Comparison of ENCODE assay signal across 28 cellular contexts in genomic region chrX:152878976-152879755, GRCh38. TPM values are rescaled to one million over a fixed set of nuclear protein-coding genes. Genes with fewer than 3 reads are reported as not detected.
A peak's percentile ranks its signal among the peaks of the same experiment; 100 is the strongest.
DNase-seq lines count a peak whose midpoint lies in the region; ATAC-seq, FAIRE-seq and TF ChIP-seq lines count a peak whose summit lies in the region.
"Had no signal": no experiment of that assay in that cellular context is flagged by ENCODE, and none has a peak within 500 bp of the region (broad histone marks: within the 10 kb centered on the region; RNA-seq: fewer than 3 reads in every experiment).

No MANE protein-coding gene starts in this region.

- DNase-seq in NAMALWA (ENCODE audit: low spot score): peak; percentile 2
- DNase-seq in bronchial epithelial cell (ENCODE audit: low read depth): peak; percentile 90
- DNase-seq in glomerular visceral epithelial cell (ENCODE audit: extremely low spot score): peak; percentile 79
- DNase-seq in superior temporal gyrus (ENCODE audit: extremely low spot score): peak; percentile 8
- DNase-seq in stimulated activated effector memory CD8-positive, alpha-beta T cell treated with anti-CD3 and anti-CD28 coated beads, Interleukin-12 subunit alpha, Interleukin-12 subunit beta, amount 100 ng/mL, for 72 hours (ENCODE audit: low spot score in 2 of 2): no peak
- no peak for DNase-seq in NCI-H446 treated with DMSO at 0.1 percent for 48 hours (lab: John Stamatoyannopoulos, UW)
- DNase-seq: activated CD4-positive, alpha-beta T cell treated with anti-CD3 and anti-CD28 coated beads for 36 hours; activated CD8-positive, alpha-beta memory T cell treated with anti-CD3 and anti-CD28 coated beads for 24 hours; activated gamma-delta T cell; activated naive CD8-positive, alpha-beta T cell treated with anti-CD3 and anti-CD28 coated beads, Interleukin-2, amount 50 U/mL, for 24 hours; activated T-cell treated with anti-CD3 and anti-CD28 coated beads, Interleukin-2, amount 50 U/mL, for 1 hour; CD4-positive, alpha-beta memory T cell; effector CD8-positive, alpha-beta T cell; GOT3; KBM-7; left ventricle myocardium superior; MM.1S; NCI-H146; NCI-H524; Peyer's patch; right cardiac atrium; stimulated activated CD4-positive, alpha-beta T cell treated with anti-CD3 and anti-CD28 coated beads, Interleukin-4, amount 100 ng/mL, for 4 hours; stimulated activated naive CD4-positive, alpha-beta T cell treated with Interleukin-2 at 50 U/mL for 16 hours; T-helper 2 cell had no signal

- TF ChIP-seq CTCF in bronchial epithelial cell (IDR thresholded peaks at IDR 0.05; ENCODE audit: insufficient read depth, low read length, severe bottlenecking): peak; percentile 22

- peak; percentile 80 for FAIRE-seq in bronchial epithelial cell (lab: Jason Lieb, UNC)

- H3K4me1 Mint-ChIP-seq in stimulated activated effector memory CD8-positive, alpha-beta T cell treated with anti-CD3 and anti-CD28 coated beads, Interleukin-12 subunit alpha, Interleukin-12 subunit beta, amount 100 ng/mL, for 72 hours: no peaks in the 10 kb centered on the region
- H3K4me1 Mint-ChIP-seq: activated CD4-positive, alpha-beta T cell treated with anti-CD3 and anti-CD28 coated beads for 36 hours; activated naive CD8-positive, alpha-beta T cell treated with anti-CD3 and anti-CD28 coated beads, Interleukin-2, amount 50 U/mL, for 24 hours; brain; CD4-positive, alpha-beta memory T cell had no signal

- no peaks in the 10 kb centered on the region for H3K9me3 Mint-ChIP-seq in stimulated activated effector memory CD8-positive, alpha-beta T cell treated with anti-CD3 and anti-CD28 coated beads, Interleukin-12 subunit alpha, Interleukin-12 subunit beta, amount 100 ng/mL, for 72 hours
- H3K9me3 Mint-ChIP-seq: activated naive CD8-positive, alpha-beta T cell treated with anti-CD3 and anti-CD28 coated beads, Interleukin-2, amount 50 U/mL, for 24 hours; CD4-positive, alpha-beta memory T cell; natural killer cell treated with Interleukin-12 subunit alpha and Interleukin-12 subunit beta and Interleukin-15 and Interleukin-18, amount 100 ng/mL, for 72 hours had no signal

- no peak overlapping the region for H3K4me3 ChIP-seq in bronchial epithelial cell (ENCODE audit: low read depth, low read length)
- H3K4me3 ChIP-seq: Peyer's patch had no signal

- H3K36me3 Mint-ChIP-seq in stimulated activated effector memory CD8-positive, alpha-beta T cell treated with anti-CD3 and anti-CD28 coated beads, Interleukin-12 subunit alpha, Interleukin-12 subunit beta, amount 100 ng/mL, for 72 hours: no peaks in the 10 kb centered on the region
- H3K36me3 Mint-ChIP-seq: brain; natural killer cell treated with Interleukin-12 subunit alpha and Interleukin-12 subunit beta and Interleukin-15 and Interleukin-18, amount 100 ng/mL, for 72 hours had no signal

- H3K4me3 Mint-ChIP-seq in stimulated activated effector memory CD8-positive, alpha-beta T cell treated with anti-CD3 and anti-CD28 coated beads, Interleukin-12 subunit alpha, Interleukin-12 subunit beta, amount 100 ng/mL, for 72 hours: no peak overlapping the region
- H3K4me3 Mint-ChIP-seq: activated CD4-positive, alpha-beta T cell treated with anti-CD3 and anti-CD28 coated beads for 36 hours; activated naive CD8-positive, alpha-beta T cell treated with anti-CD3 and anti-CD28 coated beads, Interleukin-2, amount 50 U/mL, for 24 hours; brain; CD4-positive, alpha-beta memory T cell; natural killer cell treated with Interleukin-12 subunit alpha and Interleukin-12 subunit beta and Interleukin-15 and Interleukin-18, amount 100 ng/mL, for 72 hours had no signal

- H3K27me3 ChIP-seq in bronchial epithelial cell (ENCODE audit: control insufficient read depth, insufficient read depth, low read length): no peaks in the 10 kb centered on the region
- H3K27me3 ChIP-seq: Peyer's patch had no signal

- no peak overlapping the region for H3K27ac Mint-ChIP-seq in stimulated activated effector memory CD8-positive, alpha-beta T cell treated with anti-CD3 and anti-CD28 coated beads, Interleukin-12 subunit alpha, Interleukin-12 subunit beta, amount 100 ng/mL, for 72 hours
- H3K27ac Mint-ChIP-seq: activated CD4-positive, alpha-beta T cell treated with anti-CD3 and anti-CD28 coated beads for 36 hours; activated naive CD8-positive, alpha-beta T cell treated with anti-CD3 and anti-CD28 coated beads, Interleukin-2, amount 50 U/mL, for 24 hours; brain; CD4-positive, alpha-beta memory T cell; natural killer cell treated with Interleukin-12 subunit alpha and Interleukin-12 subunit beta and Interleukin-15 and Interleukin-18, amount 100 ng/mL, for 72 hours had no signal

- ATAC-seq in stimulated activated effector memory CD8-positive, alpha-beta T cell treated with anti-CD3 and anti-CD28 coated beads, Interleukin-12 subunit alpha, Interleukin-12 subunit beta, amount 100 ng/mL, for 72 hours: no peak
- no peak for ATAC-seq in GM18511 (IDR thresholded peaks at IDR 0.05; ENCODE audit: unreplicated experiment)
- ATAC-seq: activated CD4-positive, alpha-beta T cell treated with anti-CD3 and anti-CD28 coated beads for 36 hours; activated naive CD8-positive, alpha-beta T cell treated with anti-CD3 and anti-CD28 coated beads, Interleukin-2, amount 50 U/mL, for 24 hours; left ventricle myocardium superior; natural killer cell treated with Interleukin-12 subunit alpha and Interleukin-12 subunit beta and Interleukin-15 and Interleukin-18, amount 100 ng/mL, for 72 hours; right cardiac atrium had no signal

- no peaks in the 10 kb centered on the region for H3K36me3 ChIP-seq in bronchial epithelial cell (ENCODE audit: control insufficient read depth, insufficient read depth, low read length)
- H3K36me3 ChIP-seq: Peyer's patch had no signal

RNA-seq across cellular contexts. Expression of gene ZNF185, which starts 18.7 kb away (rescaled TPM):
- 93.5 and 264 TPM in 2 replicates for total RNA-seq in bronchial epithelial cell
- total RNA-seq: G401 had no signal

RNA-seq across cellular contexts. Expression of gene NSDHL, which starts 48.3 kb away (rescaled TPM):
- 18.4 and 24.6 TPM in 2 replicates for total RNA-seq in bronchial epithelial cell

RNA-seq across cellular contexts. Expression of gene CETN2, which starts 48.6 kb away (rescaled TPM):
- 25.0 and 28.0 TPM in 2 replicates for total RNA-seq in bronchial epithelial cell

Comparison
In these comparisons a context has a peak if more than half of its experiments do, and no peak if none do; other contexts are left out.
1. DNase-seq: peak in NAMALWA (single experiment), bronchial epithelial cell (single experiment), glomerular visceral epithelial cell (single experiment) and superior temporal gyrus (single experiment); none in stimulated activated effector memory CD8-positive, alpha-beta T cell treated with anti-CD3 and anti-CD28 coated beads, Interleukin-12 subunit alpha, Interleukin-12 subunit beta, amount 100 ng/mL, for 72 hours (0 of 2) and NCI-H446 treated with DMSO at 0.1 percent for 48 hours (single experiment).